ENCODE assay signal across 19 cellular contexts in the genomic region with DNA sequence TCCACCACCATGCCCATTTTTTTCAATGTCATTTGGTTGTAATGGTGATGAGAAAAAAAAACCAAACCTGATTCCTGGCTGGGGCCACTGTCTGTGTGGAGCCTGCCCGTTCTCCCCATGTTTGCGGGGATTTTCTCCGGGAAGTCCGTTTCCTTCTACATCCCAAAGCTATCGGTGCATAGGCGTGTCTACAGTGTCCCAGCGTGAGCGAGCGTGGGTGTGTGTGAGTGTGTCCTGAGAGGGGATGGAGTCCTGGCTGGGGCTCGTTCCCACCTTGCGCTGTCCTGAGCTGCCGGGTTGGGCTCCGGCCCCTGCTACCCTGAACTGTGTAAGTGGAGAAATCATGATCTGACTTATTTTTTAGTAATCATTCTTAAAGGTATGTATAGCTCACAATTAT. TPM values are rescaled to one million over a fixed set of nuclear protein-coding genes. Genes with fewer than 3 reads are reported as not detected.
"Had no signal": no experiment of that assay in that cellular context is flagged by ENCODE, and none has a peak within 500 bp of the region (broad histone marks: within the 10 kb centered on the region; RNA-seq: fewer than 3 reads in every experiment).

No MANE protein-coding gene starts in this region.

- H3K4me1 ChIP-seq: left lung, lower lobe of right lung, psoas muscle, right lobe of liver, tibial artery had no signal

- H3K27me3 Mint-ChIP-seq: stimulated activated naive CD8-positive, alpha-beta T cell treated with anti-CD3 and anti-CD28 coated beads, Interleukin-15, Interleukin-2, amounts not matched to agents 100 ng/mL and 50 ng/mL, for 24 hours had no signal

- H3K4me3 ChIP-seq: heart right ventricle, left lung, lower lobe of right lung, psoas muscle, right lobe of liver, tibial artery had no signal

- DNase-seq: effector memory CD4-positive, alpha-beta T cell; heart right ventricle; islet precursor cell; left lung; lower lobe of right lung; midbrain; occipital lobe; retina; stimulated activated CD4-positive, alpha-beta T cell treated with anti-CD3 and anti-CD28 coated beads, Interleukin-4, amount 100 ng/mL, for 1 hour; tibial artery had no signal

- H3K9me3 ChIP-seq: heart right ventricle, left lung, lower lobe of right lung, psoas muscle, right lobe of liver, tibial artery had no signal

- H3K79me2 ChIP-seq: parathyroid adenoma had no signal

- H3K27ac ChIP-seq: heart right ventricle, left lung, lower lobe of right lung, parathyroid adenoma, psoas muscle, right lobe of liver, tibial artery had no signal

- H3K4me3 Mint-ChIP-seq: memory B cell; nephron; stimulated activated memory B cell treated with anti-CD40 and anti-IgM and Interleukin-4, amounts not matched to agents 10 μg/mL and 1 μg/mL and 100 μg/mL, for 72 hours; stimulated activated naive CD8-positive, alpha-beta T cell treated with anti-CD3 and anti-CD28 coated beads, Interleukin-15, Interleukin-2, amounts not matched to agents 100 ng/mL and 50 ng/mL, for 24 hours had no signal

- H3K36me3 ChIP-seq: heart right ventricle, left lung, lower lobe of right lung, right lobe of liver had no signal

- H2AFZ ChIP-seq: parathyroid adenoma had no signal

- H3K9me3 Mint-ChIP-seq: memory B cell; nephron; stimulated activated memory B cell treated with anti-CD40 and anti-IgM and Interleukin-4, amounts not matched to agents 10 μg/mL and 1 μg/mL and 100 μg/mL, for 72 hours; stimulated activated naive CD8-positive, alpha-beta T cell treated with anti-CD3 and anti-CD28 coated beads, Interleukin-15, Interleukin-2, amounts not matched to agents 100 ng/mL and 50 ng/mL, for 24 hours had no signal

- ATAC-seq: esophagus mucosa, heart right ventricle, left lung, psoas muscle had no signal

- H3K27ac Mint-ChIP-seq: memory B cell; nephron; stimulated activated memory B cell treated with anti-CD40 and anti-IgM and Interleukin-4, amounts not matched to agents 10 μg/mL and 1 μg/mL and 100 μg/mL, for 72 hours; stimulated activated naive CD8-positive, alpha-beta T cell treated with anti-CD3 and anti-CD28 coated beads, Interleukin-15, Interleukin-2, amounts not matched to agents 100 ng/mL and 50 ng/mL, for 24 hours had no signal

- H3K27me3 ChIP-seq: heart right ventricle, right lobe of liver had no signal

- H3K36me3 Mint-ChIP-seq: stimulated activated memory B cell treated with anti-CD40 and anti-IgM and Interleukin-4, amounts not matched to agents 10 μg/mL and 1 μg/mL and 100 μg/mL, for 72 hours had no signal

RNA-seq across cellular contexts. Expression of a gene that starts 7.3 kb away (rescaled TPM):
- total RNA-seq: fibroblast of lung had no signal
- polyA plus RNA-seq: fibroblast of lung had no signal
